Comparison of ENCODE assay signal across 30 cellular contexts in genomic region chr7:113321201-113321600, GRCh38.
DNase-seq lines count a peak whose midpoint lies in the region; ATAC-seq lines count a peak whose summit lies in the region.
"Had no signal": no experiment of that assay in that cellular context is flagged by ENCODE, and none has a peak within 500 bp of the region (broad histone marks: within the 10 kb centered on the region; RNA-seq: fewer than 3 reads in every experiment).

No MANE protein-coding gene starts in this region.

- no peaks in the 10 kb centered on the region for H3K79me2 ChIP-seq in mesendoderm (ENCODE audit: control insufficient read depth, insufficient read depth, low read length)

- H3K18ac ChIP-seq in mesendoderm (ENCODE audit: low read length), result no peak overlapping the region

- no peak overlapping the region for H2BK15ac ChIP-seq in mesendoderm (replicated peaks; ENCODE audit: low read depth)

- no peaks in the 10 kb centered on the region for H3K36me3 ChIP-seq in MG63
- no peaks in the 10 kb centered on the region for H3K36me3 ChIP-seq in mesendoderm (ENCODE audit: control insufficient read depth, insufficient read depth, low read length)
- H3K36me3 ChIP-seq: adrenal gland, BE2C, left ventricle myocardium inferior, neutrophil, transverse colon had no signal

- H2BK5ac ChIP-seq in mesendoderm (ENCODE audit: low read length), result no peak overlapping the region

- no peak overlapping the region for H3K27ac ChIP-seq in mesendoderm (ENCODE audit: low read depth, low read length)
- H3K27ac ChIP-seq: adrenal gland, HL-60, left ventricle myocardium inferior, neutrophil, transverse colon, VCaP had no signal

- H3K27me3 ChIP-seq in MG63 (no peaks in the 10 kb centered on the region), mesendoderm (ENCODE audit: insufficient read depth, low read length, poor library complexity) (no peaks in the 10 kb centered on the region)
- H3K27me3 ChIP-seq: adrenal gland, BE2C, neutrophil, transverse colon had no signal

- WGBS in mesendoderm (ENCODE audit: extremely low coverage, insufficient coverage, low lambda C conversion rate), result no CpG with 5 or more reads among the region's 2 CpGs

- no peak overlapping the region for H3K4ac ChIP-seq in mesendoderm (ENCODE audit: low read depth, low read length)

- ATAC-seq in GM18909 (IDR thresholded peaks at IDR 0.05; ENCODE audit: poor library complexity, unreplicated experiment), result no peak
- ATAC-seq: activated CD4-positive, alpha-beta T cell treated with anti-CD3 and anti-CD28 coated beads for 36 hours; activated CD8-positive, alpha-beta T cell treated with anti-CD3 and anti-CD28 coated beads, Interleukin-2, amount 10 ng/mL, durations not matched to agents 7 days and 5 days; activated T-helper 17 cell treated with anti-CD3 and anti-CD28 coated beads, Interleukin-2, amount 50 U/mL, for 72 hours; CD8-positive, alpha-beta T cell; Panc1; stimulated activated effector memory CD8-positive, alpha-beta T cell treated with anti-CD3 and anti-CD28 coated beads, Interleukin-12 subunit alpha, Interleukin-12 subunit beta, amount 100 ng/mL, for 72 hours had no signal

- DNase-seq in ELR (ENCODE audit: low read depth) (peak; percentile 9), MG63 (peak; percentile 10), brain pericyte (ENCODE audit: low read depth, low spot score) (peak; percentile 5), mesendoderm (peak; percentile 20), UCSD-AML1 (lab: John Stamatoyannopoulos, UW; ENCODE audit: unreplicated experiment) (no peak), KG1 (lab: John Stamatoyannopoulos, UW) (no peak), SK-N-DZ (ENCODE audit: low spot score) (no peak)
- DNase-seq: activated CD4-positive, alpha-beta T cell treated with anti-CD3 and anti-CD28 coated beads for 36 hours; activated CD8-positive, alpha-beta T cell treated with anti-CD3 and anti-CD28 coated beads, Interleukin-2, amount 10 ng/mL, durations not matched to agents 7 days and 5 days; activated naive CD4-positive, alpha-beta T cell treated with anti-CD3 and anti-CD28 coated beads, Interleukin-2, amount 10 ng/mL, durations not matched to agents 7 days and 5 days; adrenal gland; BE2C; CD8-positive, alpha-beta T cell; H7; left ventricle myocardium inferior; NCI-H1417 treated with DMSO at 0.1 percent for 48 hours; NCI-H2081; NCI-H2227 treated with DMSO at 0.1 percent for 48 hours; NCI-H526 treated with DMSO at 0.1 percent for 48 hours; SHP77 treated with DMSO at 0.1 percent for 48 hours; SW 1271; transverse colon had no signal

- no peaks in the 10 kb centered on the region for H3K4me1 ChIP-seq in mesendoderm (ENCODE audit: control insufficient read depth, low read depth, low read length)
- H3K4me1 ChIP-seq: adrenal gland, BE2C, left ventricle myocardium inferior, transverse colon had no signal

- no peaks in the 10 kb centered on the region for H3K79me1 ChIP-seq in mesendoderm (ENCODE audit: low read length)

- no peak overlapping the region for H2BK120ac ChIP-seq in mesendoderm (ENCODE audit: low read depth, low read length)

- H2AK5ac ChIP-seq in mesendoderm (ENCODE audit: low read length), result no peak overlapping the region

- H3K4me2 ChIP-seq in mesendoderm (ENCODE audit: low read length), result no peak overlapping the region

- H3K9ac ChIP-seq in mesendoderm (ENCODE audit: low read length), result no peak overlapping the region

- no peak overlapping the region for H4K5ac ChIP-seq in mesendoderm (ENCODE audit: low read length)

- no peak overlapping the region for H3K4me3 ChIP-seq in MG63
- no peak overlapping the region for H3K4me3 ChIP-seq in mesendoderm (ENCODE audit: low read length)
- H3K4me3 ChIP-seq: adrenal gland, GM12878, left ventricle myocardium inferior, transverse colon had no signal

- H4K8ac ChIP-seq in mesendoderm (ENCODE audit: low read depth, low read length), result no peak overlapping the region

- H3K23ac ChIP-seq in mesendoderm (ENCODE audit: low read length), result no peak overlapping the region

- no peak overlapping the region for H3K56ac ChIP-seq in mesendoderm (ENCODE audit: low read length)

- H3K9me3 ChIP-seq in MG63, result no peaks in the 10 kb centered on the region
- H3K9me3 ChIP-seq: adrenal gland, BE2C, left ventricle myocardium inferior, neutrophil, transverse colon had no signal

Comparison
In these comparisons a context has a peak if more than half of its experiments do, and no peak if none do; other contexts are left out.
1. DNase-seq: peak in ELR (single experiment), MG63 (single experiment), brain pericyte (single experiment) and mesendoderm (single experiment); none in UCSD-AML1 (single experiment), KG1 (single experiment) and SK-N-DZ (single experiment).